ENCODE assay signal across 8 cellular contexts in the genomic region with DNA sequence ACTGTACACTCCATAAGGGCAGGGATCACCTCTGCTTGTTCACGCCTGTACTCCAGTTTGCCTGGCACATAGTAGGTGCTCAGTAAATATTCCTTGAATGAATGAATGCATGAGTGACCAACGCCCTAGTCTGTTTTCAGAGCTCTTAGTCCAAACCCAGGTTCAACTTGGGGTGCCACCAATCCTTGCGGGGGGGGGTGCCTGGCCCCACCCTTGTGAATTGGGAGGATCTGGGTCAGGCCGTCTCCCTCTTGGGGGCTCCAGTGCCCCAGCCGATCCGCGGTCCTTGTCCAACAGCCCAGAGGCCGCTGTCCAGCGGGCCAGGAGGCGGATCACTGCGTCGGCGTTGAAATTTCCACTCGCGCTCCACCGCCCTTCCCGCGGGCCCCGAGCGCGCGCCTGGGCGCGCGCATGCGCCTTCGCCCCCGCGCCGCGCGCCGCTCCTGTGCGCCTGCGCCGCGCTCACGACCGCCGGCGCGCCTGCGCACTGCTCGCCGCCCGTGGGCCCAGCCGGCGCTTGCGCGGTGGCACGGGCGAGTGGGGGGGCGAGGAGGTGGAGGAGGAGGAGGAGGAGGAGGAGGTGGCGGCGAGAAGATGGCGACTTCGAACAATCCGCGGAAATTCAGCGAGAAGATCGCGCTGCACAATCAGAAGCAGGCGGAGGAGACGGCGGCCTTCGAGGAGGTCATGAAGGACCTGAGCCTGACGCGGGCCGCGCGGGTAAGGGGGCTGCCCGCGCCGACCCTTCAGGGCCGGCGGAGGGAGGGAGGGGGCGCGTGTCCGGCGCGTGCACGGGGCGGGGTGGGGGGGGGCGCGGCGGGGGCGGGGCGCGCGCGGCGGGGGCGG. TPM values are rescaled to one million over a fixed set of nuclear protein-coding genes. Genes with fewer than 3 reads are reported as not detected.
DNase-seq lines count a peak whose midpoint lies in the region; ATAC-seq and TF ChIP-seq lines count a peak whose summit lies in the region.

Gene CRTC1 (plus strand): TSS at position 572 of the 846 bp plus-strand sequence. CDS start 23 bp downstream, at position 595.

- peak within 1 kb of the TSS; percentile 64 for H3K27ac Mint-ChIP-seq in type B pancreatic cell

- 1 to 3% (median 1%) methylated on average over 21 to 91 of the region's 93 CpGs for WGBS in adrenal gland, 4 donors

- peak in 1 of 2 donors; percentile 60 for TF ChIP-seq POLR2A in adrenal gland (IDR thresholded peaks at IDR 0.05)

- no peaks in the 10 kb centered on the region for H3K36me3 Mint-ChIP-seq in type B pancreatic cell

- H3K4me3 Mint-ChIP-seq in type B pancreatic cell: peak within 1 kb of the TSS; percentile 89

- H3K36me3 ChIP-seq in adrenal gland (replicated peaks in 1 of 2): no peaks in the 10 kb centered on the region

- no peaks in the 10 kb centered on the region for H3K27me3 Mint-ChIP-seq in type B pancreatic cell

- H3K9me3 ChIP-seq in adrenal gland (replicated peaks in 1 of 3): no peaks in the 10 kb centered on the region

- peak within 1 kb of the TSS in 2 of 4 donors; percentile 32 to 78 for H3K4me3 ChIP-seq in adrenal gland

- no peaks in the 10 kb centered on the region for H3K9me3 Mint-ChIP-seq in type B pancreatic cell

- H3K4me1 ChIP-seq in adrenal gland (replicated peaks in 1 of 2): peaks cover 4 to 19% of the 10 kb centered on the region in 2 donors

- DNase-seq in GF-D8 (lab: John Stamatoyannopoulos, UW) (peak; percentile 57), NCI-H128 (lab: John Stamatoyannopoulos, UW; ENCODE audit: unreplicated experiment) (peak; percentile 67), T follicular helper cell (ENCODE audit: low read depth) (peak; percentile 92), adrenal gland (peak; percentile 83 to 93 (median 91)), left cardiac atrium (peak; percentile 90), posterior vena cava (ENCODE audit: low spot score) (peak; percentile 97), type B pancreatic cell (ENCODE audit: extremely low spot score, unreplicated experiment) (peak; percentile 95)

- TF ChIP-seq CTCF in adrenal gland (IDR thresholded peaks at IDR 0.05) (peak in 1 of 6 experiments; percentile 16), type B pancreatic cell (conservative IDR thresholded peaks at IDR 0.05) (no peak)

- H3K4me1 Mint-ChIP-seq in type B pancreatic cell (ENCODE audit: unreplicated experiment): peaks cover 5% of the 10 kb centered on the region

- H3K27ac ChIP-seq in adrenal gland: peak within 1 kb of the TSS in 4 of 5 donors; percentile 68 to 94 (median 83)

- peak; percentile 71 for ATAC-seq in HG02610 (IDR thresholded peaks at IDR 0.05; ENCODE audit: unreplicated experiment)
- ATAC-seq in left cardiac atrium: peak; percentile 87 to 95

- no peaks in the 10 kb centered on the region for H3K27me3 ChIP-seq in adrenal gland

- intact Hi-C loops in adrenal gland (cut with DNase I): no loop called here
- intact Hi-C loops in left cardiac atrium (cut with DNase I): loop anchor here in 1 of 2 donors (10.0 kb wide), 1 partner anchor 151 kb away; the partner anchor contains the start of gene UPF1
- intact Hi-C loops in posterior vena cava (cut with DNase I): no loop called here

RNA-seq across cellular contexts. Expression of gene CRTC1, which starts in this region (rescaled TPM):
- 10 to 100 TPM in 6 of 8 donors, 1 to 10 TPM in 2; 6.0 to 22.5 (median 10.3) TPM for total RNA-seq in adrenal gland
- polyA plus RNA-seq in adrenal gland: 10 to 100 TPM in 2 of 3 donors, 1 to 10 TPM in 1; 4.6 to 38.1 (median 18.1) TPM
- 10 to 100 TPM; 10.5 to 11.1 TPM for total RNA-seq in left cardiac atrium
- 10 to 100 TPM in 1 of 2 donors, 1 to 10 TPM in 1; 9.3 to 15.7 TPM for total RNA-seq in posterior vena cava
- total RNA-seq in type B pancreatic cell (ENCODE audit: low replicate concordance): 14.2 and 20.2 TPM in 2 replicates
